1 cellular context compared by ENCODE assay signal in genomic region chr7:124881981-124882380, GRCh38.
TF ChIP-seq lines count a peak whose summit lies in the region.

No MANE protein-coding gene starts in this region.

TF ChIP-seq in K562, 482 proteins besides CTCF, POLR2A, EP300 and RAD21 (continued from another document):
- TF ChIP-seq, protein P1, sequence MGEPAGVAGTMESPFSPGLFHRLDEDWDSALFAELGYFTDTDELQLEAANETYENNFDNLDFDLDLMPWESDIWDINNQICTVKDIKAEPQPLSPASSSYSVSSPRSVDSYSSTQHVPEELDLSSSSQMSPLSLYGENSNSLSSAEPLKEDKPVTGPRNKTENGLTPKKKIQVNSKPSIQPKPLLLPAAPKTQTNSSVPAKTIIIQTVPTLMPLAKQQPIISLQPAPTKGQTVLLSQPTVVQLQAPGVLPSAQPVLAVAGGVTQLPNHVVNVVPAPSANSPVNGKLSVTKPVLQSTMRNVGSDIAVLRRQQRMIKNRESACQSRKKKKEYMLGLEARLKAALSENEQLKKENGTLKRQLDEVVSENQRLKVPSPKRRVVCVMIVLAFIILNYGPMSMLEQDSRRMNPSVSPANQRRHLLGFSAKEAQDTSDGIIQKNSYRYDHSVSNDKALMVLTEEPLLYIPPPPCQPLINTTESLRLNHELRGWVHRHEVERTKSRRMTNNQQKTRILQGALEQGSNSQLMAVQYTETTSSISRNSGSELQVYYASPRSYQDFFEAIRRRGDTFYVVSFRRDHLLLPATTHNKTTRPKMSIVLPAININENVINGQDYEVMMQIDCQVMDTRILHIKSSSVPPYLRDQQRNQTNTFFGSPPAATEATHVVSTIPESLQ (CRISPR knock-in tag; IDR thresholded peaks at IDR 0.05): no peak
- TF ChIP-seq CEBPG (CRISPR knock-in tag; IDR thresholded peaks at IDR 0.05): no peak
- TF ChIP-seq CEBPG (tag; conservative IDR thresholded peaks at IDR 0.05 in 1 of 2, IDR thresholded peaks at IDR 0.05 in 1 of 2): peak; percentile 28 to 54; a peak in 2 of 4 replicates
- TF ChIP-seq RBM17 (IDR thresholded peaks at IDR 0.05; ENCODE audit: borderline replicate concordance, low read depth, low read length): no peak
- no peak for TF ChIP-seq PHF8 (IDR thresholded peaks at IDR 0.05; ENCODE audit: borderline replicate concordance, low read length)
- TF ChIP-seq HDAC6 (IDR thresholded peaks at IDR 0.05; ENCODE audit: low read depth, low read length): no peak
- TF ChIP-seq KDM2B (CRISPR knock-in tag; IDR thresholded peaks at IDR 0.05): no peak
